In genomic region chr16:65572156-65572555, GRCh38 we compare ENCODE assay signal across 18 cellular contexts.
DNase-seq lines count a peak whose midpoint lies in the region; ATAC-seq and TF ChIP-seq lines count a peak whose summit lies in the region.
"Had no signal": no experiment of that assay in that cellular context is flagged by ENCODE, and none has a peak within 500 bp of the region (broad histone marks: within the 10 kb centered on the region; RNA-seq: fewer than 3 reads in every experiment).

No MANE protein-coding gene starts in this region.

- BruUV-seq in A673 (replicated peaks; lab: Mats Ljungman, UMichigan) = no TSS peak

- H3K4me1 ChIP-seq in A673 (ENCODE audit: insufficient read depth, low read length, poor library complexity, severe bottlenecking) (peaks cover 4% of the 10 kb centered on the region), lower lobe of right lung (no peaks in the 10 kb centered on the region)
- H3K4me1 ChIP-seq: colonic mucosa, Peyer's patch, upper lobe of right lung had no signal

- CTCF ChIA-PET in A673 (lab: Charles Lee) = no interaction called here

- H3K27ac ChIP-seq in A673 (ENCODE audit: low read depth, low read length, poor library complexity, severe bottlenecking) (no peak overlapping the region), lower lobe of right lung (no peak overlapping the region)
- H3K27ac ChIP-seq: colonic mucosa, Peyer's patch, upper lobe of right lung had no signal

- intact Hi-C loops in A673 (cut with micrococcal nuclease; ENCODE audit: unreplicated experiment) (no loop called here), lower lobe of right lung (cut with DNase I) (no loop called here)

- POLR2A ChIA-PET in A673 (lab: Charles Lee; ENCODE audit: low non-redundant PET) = no interaction called here

- in situ Hi-C loops in astrocyte of the cerebellum (cut with HindIII; ENCODE audit: low sequenced_read_pairs) (no loop called here), G401 (cut with HindIII; ENCODE audit: low sequenced_read_pairs) (no loop called here)

- H3K36me3 ChIP-seq in A673 (ENCODE audit: insufficient read depth, low read length, poor library complexity, severe bottlenecking) (no peaks in the 10 kb centered on the region), lower lobe of right lung (no peaks in the 10 kb centered on the region)
- H3K36me3 ChIP-seq: colonic mucosa, Peyer's patch, upper lobe of right lung had no signal

- peaks cover 51% of the 10 kb centered on the region for H3K4me1 Mint-ChIP-seq in HFFc6 (ENCODE audit: low read depth)

- H3K4me3 ChIP-seq in A673 (ENCODE audit: low read depth, low read length, poor library complexity, severe bottlenecking) (no peak overlapping the region), astrocyte of the cerebellum (ENCODE audit: low read depth, low read length) (no peak overlapping the region), lower lobe of right lung (no peak overlapping the region)
- H3K4me3 ChIP-seq: colonic mucosa, Peyer's patch, upper lobe of right lung had no signal

- peaks cover 18% of the 10 kb centered on the region for H3K36me3 Mint-ChIP-seq in HFFc6 (ENCODE audit: low read depth)

- H3K27me3 Mint-ChIP-seq in HFFc6 (ENCODE audit: insufficient read depth) = no peaks in the 10 kb centered on the region

- no peak overlapping the region for H3K4me3 Mint-ChIP-seq in HFFc6
- H3K4me3 Mint-ChIP-seq: activated CD8-positive, alpha-beta T cell treated with anti-CD3 and anti-CD28 coated beads, Interleukin-2, amount 10 ng/mL, durations not matched to agents 7 days and 5 days had no signal

- H3K27ac Mint-ChIP-seq in HFFc6 = peak overlapping the region; percentile 68
- H3K27ac Mint-ChIP-seq: activated CD8-positive, alpha-beta T cell treated with anti-CD3 and anti-CD28 coated beads, Interleukin-2, amount 10 ng/mL, durations not matched to agents 7 days and 5 days had no signal

- no peak for ATAC-seq in lower lobe of right lung
- ATAC-seq: activated CD8-positive, alpha-beta T cell treated with anti-CD3 and anti-CD28 coated beads, Interleukin-2, amount 10 ng/mL, durations not matched to agents 7 days and 5 days; left lobe of liver; upper lobe of right lung had no signal

- TF ChIP-seq CTCF in A673 (conservative IDR thresholded peaks at IDR 0.05; ENCODE audit: low read depth, low read length) (no peak), HFFc6 (IDR thresholded peaks at IDR 0.05) (peak; percentile 57), astrocyte of the cerebellum (IDR thresholded peaks at IDR 0.05; ENCODE audit: low read depth, low read length, missing control alignments) (no peak), lower lobe of right lung (IDR thresholded peaks at IDR 0.05) (no peak)

- DNase-seq in A673 (ENCODE audit: low spot score) = peak; percentile 51
- DNase-seq in HFFc6 = peak; percentile 84
- peak; percentile 49 for DNase-seq in astrocyte of the cerebellum (ENCODE audit: low read depth)
- DNase-seq in glomerular visceral epithelial cell (ENCODE audit: extremely low spot score) = peak; percentile 50
- DNase-seq in stimulated activated CD8-positive, alpha-beta memory T cell treated with anti-CD3 and anti-CD28 coated beads, Interleukin-4, amount 100 ng/mL, for 48 hours = no peak
- no peak for DNase-seq in G401 (ENCODE audit: low spot score)
- DNase-seq in lower lobe of right lung = no peak
- no peak for DNase-seq in amygdala (lab: John Stamatoyannopoulos, UW)
- DNase-seq: activated CD8-positive, alpha-beta T cell treated with anti-CD3 and anti-CD28 coated beads, Interleukin-2, amount 10 ng/mL, durations not matched to agents 7 days and 5 days; activated gamma-delta T cell treated with Interleukin-2 at 50 U/mL for 16 hours; AML-193; colonic mucosa; NCI-H1417 treated with DMSO at 0.1 percent for 48 hours; NCI-H524; Peyer's patch; T-helper 9 cell; upper lobe of right lung had no signal

- no peaks in the 10 kb centered on the region for H3K27me3 ChIP-seq in A673 (replicated peaks; ENCODE audit: insufficient read depth, low read depth, low read length, poor library complexity)
- no peaks in the 10 kb centered on the region for H3K27me3 ChIP-seq in lower lobe of right lung (ENCODE audit: low read depth)
- H3K27me3 ChIP-seq: colonic mucosa, Peyer's patch, upper lobe of right lung had no signal

- peaks cover 15% of the 10 kb centered on the region for H3K9me3 ChIP-seq in A673 (ENCODE audit: low read depth, low read length, poor library complexity, severe bottlenecking)
- peaks cover 6% of the 10 kb centered on the region for H3K9me3 ChIP-seq in lower lobe of right lung
- H3K9me3 ChIP-seq: colonic mucosa, Peyer's patch, upper lobe of right lung had no signal

- H3K9me3 Mint-ChIP-seq in HFFc6 = peaks cover 14% of the 10 kb centered on the region

Comparison
In these comparisons a context has a peak if more than half of its experiments do, and no peak if none do; other contexts are left out.
1. DNase-seq: peak in A673 (single experiment), HFFc6 (single experiment), astrocyte of the cerebellum (single experiment) and glomerular visceral epithelial cell (single experiment); none in stimulated activated CD8-positive, alpha-beta memory T cell treated with anti-CD3 and anti-CD28 coated beads, Interleukin-4, amount 100 ng/mL, for 48 hours (single experiment), G401 (single experiment), lower lobe of right lung (single experiment) and amygdala (0 of 56).